Comparison of ENCODE assay signal across 14 cellular contexts in the genomic region with DNA sequence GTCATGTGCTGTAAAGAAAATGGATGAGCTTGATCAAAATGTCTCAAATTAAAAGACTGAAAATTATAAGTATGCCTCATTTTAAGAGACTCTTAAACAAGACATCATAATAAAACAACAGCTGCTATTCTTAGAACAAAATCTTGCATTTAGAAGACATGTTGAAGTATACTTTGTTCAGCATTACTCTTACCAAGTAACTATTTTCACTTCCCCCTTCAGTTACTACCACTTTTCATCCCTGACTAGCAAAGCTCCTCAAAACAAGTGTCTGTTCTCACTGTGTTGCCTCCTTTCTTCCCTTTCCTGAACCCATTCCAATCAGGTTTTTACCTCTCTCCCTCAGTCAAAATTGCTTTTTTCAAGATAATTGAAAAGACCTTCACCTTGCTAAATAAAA. TPM values are rescaled to one million over a fixed set of nuclear protein-coding genes. Genes with fewer than 3 reads are reported as not detected.
DNase-seq lines count a peak whose midpoint lies in the region; ATAC-seq, FAIRE-seq and TF ChIP-seq lines count a peak whose summit lies in the region.
"Had no signal": no experiment of that assay in that cellular context is flagged by ENCODE, and none has a peak within 500 bp of the region (broad histone marks: within the 10 kb centered on the region; RNA-seq: fewer than 3 reads in every experiment).

No MANE protein-coding gene starts in this region.

- no peaks in the 10 kb centered on the region for H3K36me3 ChIP-seq in body of pancreas (replicated peaks in 1 of 2; ENCODE audit: insufficient read depth in 1 of 2, low read depth in 2 of 2)

- FAIRE-seq in GM18507 (lab: Jason Lieb, UNC), result peak; percentile 36

- no peaks in the 10 kb centered on the region for H3K27me3 ChIP-seq in body of pancreas
- H3K27me3 ChIP-seq: testis had no signal

- DNase-seq in GM18507 (ENCODE audit: extremely low spot score, insufficient read length, low read depth) (no peak), GM20000 (ENCODE audit: low spot score) (peak; percentile 36), T-helper 1 cell (no peak), HCEC 1CT (no peak), body of pancreas (no peak)
- DNase-seq: activated CD4-positive, CD25-positive, alpha-beta regulatory T cell treated with anti-CD3 and anti-CD28 coated beads, Interleukin-2, amount 50 U/mL, for 72 hours; GF-D8; mesendoderm; NCI-H345; SHP77 treated with DMSO at 0.1 percent for 48 hours; testis had no signal

- H3K4me3 ChIP-seq in body of pancreas, result no peak overlapping the region
- H3K4me3 ChIP-seq: testis had no signal

- TF ChIP-seq CTCF in GM20000 (IDR thresholded peaks at IDR 0.05; ENCODE audit: extremely low read depth, missing control alignments) (no peak), body of pancreas (IDR thresholded peaks at IDR 0.05) (no peak)

- ATAC-seq in HG02938 (IDR thresholded peaks at IDR 0.05; ENCODE audit: unreplicated experiment) (peak; percentile 73), HG03571 (IDR thresholded peaks at IDR 0.05; ENCODE audit: unreplicated experiment) (peak; percentile 89), body of pancreas (no peak), HG03457 (IDR thresholded peaks at IDR 0.05; ENCODE audit: unreplicated experiment) (no peak)

- no peak overlapping the region for H3K27ac ChIP-seq in body of pancreas
- H3K27ac ChIP-seq: testis had no signal

- no peaks in the 10 kb centered on the region for H3K9me3 ChIP-seq in body of pancreas
- H3K9me3 ChIP-seq: testis had no signal

- intact Hi-C loops in body of pancreas (cut with DNase I), result no loop called here

- no peak for TF ChIP-seq POLR2A in body of pancreas (IDR thresholded peaks at IDR 0.05)

- no peaks in the 10 kb centered on the region for H3K4me1 ChIP-seq in body of pancreas
- H3K4me1 ChIP-seq: testis had no signal

RNA-seq across cellular contexts. Expression of a gene that starts 31.6 kb away (rescaled TPM):
- total RNA-seq in body of pancreas, result 10 to 100 TPM in 1 of 2 donors, 1 to 10 TPM in 1; 6.0 to 15.5 TPM

Comparison
In these comparisons a context has a peak if more than half of its experiments do, and no peak if none do; other contexts are left out.
1. ATAC-seq: peak in HG02938 (single experiment) and HG03571 (single experiment); none in body of pancreas (single experiment) and HG03457 (single experiment).